Comparison of ENCODE assay signal across 18 cellular contexts in genomic region chr5:140023611-140024191, GRCh38.
"Had no signal": no experiment of that assay in that cellular context is flagged by ENCODE, and none has a peak within 500 bp of the region (broad histone marks: within the 10 kb centered on the region; RNA-seq: fewer than 3 reads in every experiment).

No MANE protein-coding gene starts in this region.

- H3K9me3 ChIP-seq: left lung, upper lobe of left lung had no signal

- H3K27ac ChIP-seq: hepatocyte, left lung, upper lobe of left lung had no signal

- ATAC-seq: activated naive CD4-positive, alpha-beta T cell treated with anti-CD3 and anti-CD28 coated beads, Interleukin-2, amount 50 U/mL, for 72 hours; esophagus mucosa; left lung; natural killer cell; stimulated activated naive CD8-positive, alpha-beta T cell treated with anti-CD3 and anti-CD28 coated beads, Interleukin-15, Interleukin-2, amounts not matched to agents 100 U/mL and 50 U/mL, for 24 hours had no signal

- H3K36me3 ChIP-seq: left lung, upper lobe of left lung had no signal

- DNase-seq: activated gamma-delta T cell treated with Interleukin-2 at 50 U/mL for 16 hours; activated T-cell treated with anti-CD3 and anti-CD28 coated beads, Interleukin-2, amount 50 U/mL, for 1 hour; aorta; dermis blood vessel endothelial cell; effector memory CD4-positive, alpha-beta T cell; foreskin melanocyte; glutamatergic neuron; immature natural killer cell; kidney glomerular epithelial cell; left lung; natural killer cell; stimulated activated CD4-positive, alpha-beta T cell treated with anti-CD3 and anti-CD28 coated beads, Interleukin-4, amount 100 ng/mL, for 1 hour; stimulated activated naive CD8-positive, alpha-beta T cell treated with anti-CD3 and anti-CD28 coated beads, Interleukin-15, Interleukin-2, amounts not matched to agents 100 U/mL and 50 U/mL, for 24 hours had no signal

- H3K4me3 ChIP-seq: hepatocyte, left lung, lung, upper lobe of left lung had no signal

- H3K4me1 ChIP-seq: left lung, upper lobe of left lung had no signal
